ENCODE assay signal across 23 cellular contexts in the genomic region with DNA sequence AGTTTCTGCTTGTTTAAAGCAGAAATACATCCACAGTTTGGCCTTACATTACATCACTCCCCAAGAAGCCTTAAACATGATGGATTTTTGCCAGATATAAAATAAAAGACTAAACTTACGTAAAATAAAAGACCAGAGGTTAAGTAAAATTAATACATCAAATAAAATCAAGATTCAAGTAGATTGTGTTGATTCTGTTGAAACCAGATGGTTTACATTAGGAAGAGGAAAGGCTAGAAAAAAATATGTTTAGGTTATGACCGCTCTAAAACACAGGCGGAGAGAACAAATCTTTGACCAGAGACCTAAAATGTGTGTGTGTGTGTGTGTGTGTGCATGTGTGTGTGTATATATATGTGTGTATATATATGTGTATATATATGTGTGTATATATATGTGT.
"Had no signal": no experiment of that assay in that cellular context is flagged by ENCODE, and none has a peak within 500 bp of the region (broad histone marks: within the 10 kb centered on the region; RNA-seq: fewer than 3 reads in every experiment).

No MANE protein-coding gene starts in this region.

- H3K27me3 Mint-ChIP-seq: activated CD4-positive, alpha-beta memory T cell treated with anti-CD3 and anti-CD28 coated beads for 36 hours; activated CD4-positive, alpha-beta T cell treated with anti-CD3 and anti-CD28 coated beads for 36 hours; activated naive CD8-positive, alpha-beta T cell; central memory CD8-positive, alpha-beta T cell had no signal

- H3K9me3 ChIP-seq: colonic mucosa, esophagus squamous epithelium had no signal

- H3K4me1 Mint-ChIP-seq: activated CD4-positive, alpha-beta T cell treated with anti-CD3 and anti-CD28 coated beads for 36 hours; activated CD4-positive, alpha-beta T cell treated with anti-CD3 and anti-CD28 coated beads, Interleukin-2, amount 10 ng/mL, durations not matched to agents 24 days and 14 days; central memory CD8-positive, alpha-beta T cell had no signal

- H3K4me3 ChIP-seq: colonic mucosa, esophagus squamous epithelium had no signal

- H3K36me3 ChIP-seq: colonic mucosa had no signal

- H3K27ac Mint-ChIP-seq: activated CD4-positive, alpha-beta memory T cell treated with anti-CD3 and anti-CD28 coated beads for 36 hours; activated CD4-positive, alpha-beta T cell treated with anti-CD3 and anti-CD28 coated beads for 36 hours; activated CD4-positive, alpha-beta T cell treated with anti-CD3 and anti-CD28 coated beads, Interleukin-2, amount 10 ng/mL, durations not matched to agents 24 days and 14 days; activated CD8-positive, alpha-beta memory T cell treated with anti-CD3 and anti-CD28 coated beads, Interleukin-2, amount 10 ng/mL, durations not matched to agents 7 days and 5 days; activated CD8-positive, alpha-beta T cell treated with anti-CD3 and anti-CD28 coated beads, Interleukin-2, amount 10 ng/mL, durations not matched to agents 7 days and 5 days; activated naive CD8-positive, alpha-beta T cell had no signal

- H3K9me3 Mint-ChIP-seq: activated CD4-positive, alpha-beta memory T cell treated with anti-CD3 and anti-CD28 coated beads for 36 hours; activated CD4-positive, alpha-beta T cell treated with anti-CD3 and anti-CD28 coated beads, Interleukin-2, amount 10 ng/mL, durations not matched to agents 24 days and 14 days; central memory CD8-positive, alpha-beta T cell had no signal

- H3K4me1 ChIP-seq: colonic mucosa had no signal

- H3K4me3 Mint-ChIP-seq: activated CD4-positive, alpha-beta memory T cell treated with anti-CD3 and anti-CD28 coated beads for 36 hours; activated CD4-positive, alpha-beta T cell treated with anti-CD3 and anti-CD28 coated beads for 36 hours; activated CD4-positive, alpha-beta T cell treated with anti-CD3 and anti-CD28 coated beads, Interleukin-2, amount 10 ng/mL, durations not matched to agents 24 days and 14 days; activated CD8-positive, alpha-beta memory T cell treated with anti-CD3 and anti-CD28 coated beads, Interleukin-2, amount 10 ng/mL, durations not matched to agents 7 days and 5 days; activated CD8-positive, alpha-beta T cell treated with anti-CD3 and anti-CD28 coated beads, Interleukin-2, amount 10 ng/mL, durations not matched to agents 7 days and 5 days; activated naive CD8-positive, alpha-beta T cell; central memory CD8-positive, alpha-beta T cell had no signal

- H3K27me3 ChIP-seq: brain microvascular endothelial cell, colonic mucosa, esophagus squamous epithelium had no signal

- ATAC-seq: activated CD4-positive, alpha-beta T cell treated with anti-CD3 and anti-CD28 coated beads for 36 hours; activated CD8-positive, alpha-beta memory T cell treated with anti-CD3 and anti-CD28 coated beads, Interleukin-2, amount 10 ng/mL, durations not matched to agents 7 days and 5 days; activated CD8-positive, alpha-beta T cell treated with anti-CD3 and anti-CD28 coated beads, Interleukin-2, amount 10 ng/mL, durations not matched to agents 7 days and 5 days had no signal

- H3K27ac ChIP-seq: brain microvascular endothelial cell, colonic mucosa, epithelial cell of prostate, esophagus squamous epithelium had no signal

- H3K36me3 Mint-ChIP-seq: activated CD4-positive, alpha-beta memory T cell treated with anti-CD3 and anti-CD28 coated beads for 36 hours; activated CD8-positive, alpha-beta memory T cell treated with anti-CD3 and anti-CD28 coated beads, Interleukin-2, amount 10 ng/mL, durations not matched to agents 7 days and 5 days; activated naive CD8-positive, alpha-beta T cell had no signal

- DNase-seq: activated CD4-positive, alpha-beta memory T cell treated with anti-CD3 and anti-CD28 coated beads for 36 hours; activated CD4-positive, alpha-beta T cell treated with anti-CD3 and anti-CD28 coated beads for 36 hours; activated CD4-positive, alpha-beta T cell treated with anti-CD3 and anti-CD28 coated beads, Interleukin-2, amount 10 ng/mL, durations not matched to agents 24 days and 14 days; activated CD4-positive, CD25-positive, alpha-beta regulatory T cell; activated CD4-positive, CD25-positive, alpha-beta regulatory T cell treated with anti-CD3 and anti-CD28 coated beads, Interleukin-2, amount 50 U/mL, for 72 hours; activated CD8-positive, alpha-beta memory T cell treated with anti-CD3 and anti-CD28 coated beads, Interleukin-2, amount 10 ng/mL, durations not matched to agents 7 days and 5 days; activated CD8-positive, alpha-beta memory T cell treated with anti-CD3 and anti-CD28 coated beads, Interleukin-2, amount 50 U/mL, for 4 hours; activated CD8-positive, alpha-beta T cell treated with anti-CD3 and anti-CD28 coated beads, Interleukin-2, amount 10 ng/mL, durations not matched to agents 7 days and 5 days; activated gamma-delta T cell; activated naive CD4-positive, alpha-beta T cell treated with anti-CD3 and anti-CD28 coated beads, Interleukin-2, amount 50 U/mL, for 16 hours; activated naive CD4-positive, alpha-beta T cell treated with Interleukin-2 at 50 U/mL for 16 hours; activated T-cell treated with anti-CD3 and anti-CD28 coated beads, Interleukin-2, amount 50 U/mL, for 1 hour; activated T-cell treated with anti-CD3 and anti-CD28 coated beads, Interleukin-2, amount 50 U/mL, for 48 hours; amniotic stem cell; anterior cingulate cortex; brain microvascular endothelial cell; colonic mucosa; effector CD8-positive, alpha-beta T cell; esophagus squamous epithelium; T-helper 2 cell had no signal
